ENCODE assay signal across 8 cellular contexts in the genomic region with DNA sequence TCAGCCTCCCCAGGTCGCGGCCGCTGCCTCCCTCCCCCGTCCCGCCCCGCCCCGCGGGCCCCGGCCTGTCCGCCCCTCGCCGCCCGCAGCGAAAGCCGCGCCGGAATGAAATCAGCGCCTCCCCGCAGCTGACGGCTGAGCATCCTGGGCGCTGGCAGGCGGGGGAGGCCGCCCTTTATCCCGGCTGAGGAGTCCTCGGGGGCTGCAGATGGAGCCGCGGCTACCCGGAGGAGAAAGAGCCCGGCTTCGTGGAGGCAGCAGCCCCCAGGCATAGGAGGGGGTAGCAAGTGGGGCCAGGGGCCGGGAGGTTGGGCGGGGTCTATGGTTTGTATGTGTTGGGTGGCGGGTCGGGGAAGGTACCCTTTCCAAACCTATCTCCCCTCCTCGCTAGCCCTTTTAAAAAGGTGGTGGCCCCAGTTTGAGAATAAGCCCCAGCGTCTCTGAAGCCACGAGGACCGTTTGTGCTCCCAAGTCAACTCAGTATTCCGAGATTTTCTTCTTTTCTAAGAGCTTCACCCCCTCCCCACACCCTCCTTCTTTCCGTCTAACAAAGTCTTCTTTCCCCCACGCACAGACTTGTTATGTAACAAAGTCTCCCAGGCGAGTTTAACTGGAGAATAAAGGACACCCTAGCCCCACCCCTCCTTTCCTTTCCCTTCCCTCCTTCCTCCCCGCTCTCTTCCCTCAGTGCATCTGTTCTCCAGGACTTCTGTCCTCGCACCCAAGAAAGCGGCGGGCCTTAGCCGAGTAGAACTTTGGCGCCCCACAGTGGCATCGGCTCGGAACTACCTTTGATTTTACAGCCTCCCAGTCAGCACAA. TPM values are rescaled to one million over a fixed set of nuclear protein-coding genes. Genes with fewer than 3 reads are reported as not detected.
DNase-seq lines count a peak whose midpoint lies in the region; ATAC-seq, FAIRE-seq and TF ChIP-seq lines count a peak whose summit lies in the region.

No MANE protein-coding gene starts in this region.

- no peak overlapping the region for H2BK120ac ChIP-seq in mesendoderm (ENCODE audit: low read depth, low read length)

- no peak overlapping the region for H3K23ac ChIP-seq in mesendoderm (ENCODE audit: low read length)

- H2BK5ac ChIP-seq in mesendoderm (ENCODE audit: low read length), result no peak overlapping the region

- H4K8ac ChIP-seq in mesendoderm (ENCODE audit: low read depth, low read length), result no peak overlapping the region

- H2BK15ac ChIP-seq in mesendoderm (replicated peaks; ENCODE audit: low read depth), result no peak overlapping the region

- peak overlapping the region; percentile 70 for H3K4me3 Mint-ChIP-seq in stimulated activated effector memory CD8-positive, alpha-beta T cell treated with anti-CD3 and anti-CD28 coated beads, Interleukin-12 subunit alpha, Interleukin-12 subunit beta, amount 100 ng/mL, for 72 hours

- H3K9ac ChIP-seq in mesendoderm (ENCODE audit: low read length), result no peak overlapping the region

- no peak overlapping the region for H3K4ac ChIP-seq in mesendoderm (ENCODE audit: low read depth, low read length)

- H3K27ac ChIP-seq in HL-60 (replicated peaks) (no peak overlapping the region), mesendoderm (ENCODE audit: low read depth, low read length) (no peak overlapping the region)

- peak; percentile 54 for TF ChIP-seq CTCF in HL-60 (IDR thresholded peaks at IDR 0.05; ENCODE audit: insufficient read depth, low read length)

- peaks cover 63% of the 10 kb centered on the region for H3K27me3 ChIP-seq in HL-60 (ENCODE audit: insufficient read depth, poor library complexity, severe bottlenecking)
- peaks cover 32% of the 10 kb centered on the region for H3K27me3 ChIP-seq in mesendoderm (ENCODE audit: insufficient read depth, low read length, poor library complexity)

- DNase-seq in COLO829 (ENCODE audit: low spot score), result peak; percentile 78
- peak; percentile 35 to 62 for DNase-seq in HL-60 (ENCODE audit: low read depth in 1 of 2, low spot score in 1 of 2)
- peak; percentile 87 for DNase-seq in NCI-H82 treated with DMSO at 0.1 percent for 48 hours (lab: John Stamatoyannopoulos, UW; ENCODE audit: unreplicated experiment)
- DNase-seq in activated CD8-positive, alpha-beta memory T cell treated with anti-CD3 and anti-CD28 coated beads for 1 hour (ENCODE audit: extremely low read depth in 1 of 2, low read depth in 1 of 2), result peak; percentile 17 to 43
- peak; percentile 93 for DNase-seq in mesendoderm
- peak; percentile 59 to 84 for DNase-seq in stimulated activated effector memory CD8-positive, alpha-beta T cell treated with anti-CD3 and anti-CD28 coated beads, Interleukin-12 subunit alpha, Interleukin-12 subunit beta, amount 100 ng/mL, for 72 hours (ENCODE audit: low spot score in 2 of 2)

- H3K4me3 ChIP-seq in HL-60 (replicated peaks; ENCODE audit: insufficient read depth, low read length), result no peak overlapping the region
- no peak overlapping the region for H3K4me3 ChIP-seq in mesendoderm (ENCODE audit: low read length)

- H2AK5ac ChIP-seq in mesendoderm (ENCODE audit: low read length), result no peak overlapping the region

- FAIRE-seq in endometrium (lab: Jason Lieb, UNC), result peak; percentile 37

- no peak overlapping the region for H3K56ac ChIP-seq in mesendoderm (ENCODE audit: low read length)

- H3K79me2 ChIP-seq in mesendoderm (ENCODE audit: control insufficient read depth, insufficient read depth, low read length), result no peaks in the 10 kb centered on the region

- H3K4me1 Mint-ChIP-seq in stimulated activated effector memory CD8-positive, alpha-beta T cell treated with anti-CD3 and anti-CD28 coated beads, Interleukin-12 subunit alpha, Interleukin-12 subunit beta, amount 100 ng/mL, for 72 hours, result peaks cover 19% of the 10 kb centered on the region

- H3K18ac ChIP-seq in mesendoderm (ENCODE audit: low read length), result no peak overlapping the region

- no peak overlapping the region for H4K5ac ChIP-seq in mesendoderm (ENCODE audit: low read length)

- ATAC-seq in GM19455 (IDR thresholded peaks at IDR 0.05; ENCODE audit: unreplicated experiment), result peak; percentile 53
- ATAC-seq in stimulated activated effector memory CD8-positive, alpha-beta T cell treated with anti-CD3 and anti-CD28 coated beads, Interleukin-12 subunit alpha, Interleukin-12 subunit beta, amount 100 ng/mL, for 72 hours, result peak; percentile 63

- no peaks in the 10 kb centered on the region for H3K4me1 ChIP-seq in mesendoderm (ENCODE audit: control insufficient read depth, low read depth, low read length)

- peaks cover 5% of the 10 kb centered on the region for H3K36me3 Mint-ChIP-seq in stimulated activated effector memory CD8-positive, alpha-beta T cell treated with anti-CD3 and anti-CD28 coated beads, Interleukin-12 subunit alpha, Interleukin-12 subunit beta, amount 100 ng/mL, for 72 hours

- H3K36me3 ChIP-seq in mesendoderm (ENCODE audit: control insufficient read depth, insufficient read depth, low read length), result no peaks in the 10 kb centered on the region

- H3K4me2 ChIP-seq in mesendoderm (ENCODE audit: low read length), result peak overlapping the region; percentile 56

- H3K9me3 Mint-ChIP-seq in stimulated activated effector memory CD8-positive, alpha-beta T cell treated with anti-CD3 and anti-CD28 coated beads, Interleukin-12 subunit alpha, Interleukin-12 subunit beta, amount 100 ng/mL, for 72 hours, result no peaks in the 10 kb centered on the region

- no peaks in the 10 kb centered on the region for H3K79me1 ChIP-seq in mesendoderm (ENCODE audit: low read length)

- no CpG with 5 or more reads among the region's 50 CpGs for WGBS in mesendoderm (ENCODE audit: extremely low coverage, insufficient coverage, low lambda C conversion rate)

- H3K27ac Mint-ChIP-seq in stimulated activated effector memory CD8-positive, alpha-beta T cell treated with anti-CD3 and anti-CD28 coated beads, Interleukin-12 subunit alpha, Interleukin-12 subunit beta, amount 100 ng/mL, for 72 hours, result no peak overlapping the region

RNA-seq across cellular contexts. Expression of gene POU3F2, which starts 11.0 kb away (rescaled TPM):
- polyA plus RNA-seq in mesendoderm (2013, experiment 1 of 2), result 0.06 TPM
- 0.04 TPM for polyA plus RNA-seq in mesendoderm (2013, experiment 2 of 2)

Comparison
In these comparisons a context has a peak if more than half of its experiments do, and no peak if none do; other contexts are left out.
1. DNase-seq: peak in every context shown above with its lines; median percentile 93 in mesendoderm; 87 in NCI-H82 treated with DMSO at 0.1 percent for 48 hours; 78 in COLO829; 72 in stimulated activated effector memory CD8-positive, alpha-beta T cell treated with anti-CD3 and anti-CD28 coated beads, Interleukin-12 subunit alpha, Interleukin-12 subunit beta, amount 100 ng/mL, for 72 hours; 48 in HL-60; 30 in activated CD8-positive, alpha-beta memory T cell treated with anti-CD3 and anti-CD28 coated beads for 1 hour.